Comparison of ENCODE assay signal across 21 cellular contexts in genomic region chr17:38565853-38566665, GRCh38. TPM values are rescaled to one million over a fixed set of nuclear protein-coding genes. Genes with fewer than 3 reads are reported as not detected.
"Had no signal": no experiment of that assay in that cellular context is flagged by ENCODE, and none has a peak within 500 bp of the region (broad histone marks: within the 10 kb centered on the region; RNA-seq: fewer than 3 reads in every experiment).

No MANE protein-coding gene starts in this region.

- ATAC-seq: activated CD8-positive, alpha-beta T cell treated with anti-CD3 and anti-CD28 coated beads, Interleukin-2, amount 10 ng/mL, durations not matched to agents 7 days and 5 days; activated naive CD8-positive, alpha-beta T cell treated with anti-CD3 and anti-CD28 coated beads, Interleukin-2, amount 50 U/mL, for 24 hours; left cardiac atrium; naive thymus-derived CD4-positive, alpha-beta T cell; stimulated activated naive B cell treated with anti-CD40 and anti-IgM and Interleukin-4, amounts not matched to agents 10 μg/mL and 1 μg/mL and 100 μg/mL, for 72 hours had no signal

- H3K4me3 Mint-ChIP-seq: activated B cell treated with CpG ODN at 0.5 μM for 24 hours; activated CD4-positive, alpha-beta T cell treated with anti-CD3 and anti-CD28 coated beads, Interleukin-2, amount 10 ng/mL, durations not matched to agents 7 days and 5 days; activated CD8-positive, alpha-beta T cell treated with anti-CD3 and anti-CD28 coated beads, Interleukin-2, amount 10 ng/mL, durations not matched to agents 7 days and 5 days; activated naive CD4-positive, alpha-beta T cell treated with anti-CD3 and anti-CD28 coated beads, Interleukin-2, amount 10 ng/mL, durations not matched to agents 7 days and 5 days; activated naive CD8-positive, alpha-beta T cell treated with anti-CD3 and anti-CD28 coated beads, Interleukin-2, amount 50 U/mL, for 24 hours; activated T-cell treated with anti-CD3 and anti-CD28 coated beads, Interleukin-2, amount 50 U/mL, for 24 hours; stimulated activated naive B cell treated with anti-CD40 and anti-IgM and Interleukin-4, amounts not matched to agents 10 μg/mL and 1 μg/mL and 100 μg/mL, for 72 hours had no signal

- H3K9me3 Mint-ChIP-seq: activated B cell treated with CpG ODN at 0.5 μM for 24 hours; activated CD4-positive, alpha-beta T cell treated with anti-CD3 and anti-CD28 coated beads, Interleukin-2, amount 10 ng/mL, durations not matched to agents 7 days and 5 days; activated naive CD4-positive, alpha-beta T cell treated with anti-CD3 and anti-CD28 coated beads, Interleukin-2, amount 10 ng/mL, durations not matched to agents 7 days and 5 days; activated naive CD8-positive, alpha-beta T cell treated with anti-CD3 and anti-CD28 coated beads, Interleukin-2, amount 50 U/mL, for 24 hours; activated T-cell treated with anti-CD3 and anti-CD28 coated beads, Interleukin-2, amount 50 U/mL, for 24 hours; activated T-helper 2 cell treated with anti-CD3 and anti-CD28 coated beads, Interferon-gamma antibody, Interleukin-2, Interleukin-4, amounts not matched to agents 10 μg/mL and 5 μg/mL and 100 μg/mL, durations not matched to agents 14 hours and 24 hours and 36 hours; naive thymus-derived CD4-positive, alpha-beta T cell; stimulated activated naive B cell treated with anti-CD40 and anti-IgM and Interleukin-4, amounts not matched to agents 10 μg/mL and 1 μg/mL and 100 μg/mL, for 72 hours had no signal

- H3K4me1 Mint-ChIP-seq: activated CD4-positive, alpha-beta T cell treated with anti-CD3 and anti-CD28 coated beads, Interleukin-2, amount 10 ng/mL, durations not matched to agents 7 days and 5 days had no signal

- H3K9me3 ChIP-seq: spleen, thyroid gland, uterus had no signal

- H3K36me3 Mint-ChIP-seq: activated naive CD4-positive, alpha-beta T cell treated with anti-CD3 and anti-CD28 coated beads, Interleukin-2, amount 10 ng/mL, durations not matched to agents 7 days and 5 days; stimulated activated naive B cell treated with anti-CD40 and anti-IgM and Interleukin-4, amounts not matched to agents 10 μg/mL and 1 μg/mL and 100 μg/mL, for 72 hours had no signal

- H3K27ac ChIP-seq: epithelial cell of prostate, spleen, thyroid gland, uterus had no signal

- H3K36me3 ChIP-seq: spleen, thyroid gland, uterus had no signal

- DNase-seq: activated B cell treated with CpG ODN at 0.5 μM for 24 hours; activated CD4-positive, alpha-beta T cell treated with anti-CD3 and anti-CD28 coated beads, Interleukin-2, amount 10 ng/mL, durations not matched to agents 7 days and 5 days; activated CD8-positive, alpha-beta T cell treated with anti-CD3 and anti-CD28 coated beads, Interleukin-2, amount 10 ng/mL, durations not matched to agents 7 days and 5 days; activated naive CD4-positive, alpha-beta T cell treated with anti-CD3 and anti-CD28 coated beads, Interleukin-2, amount 10 ng/mL, durations not matched to agents 7 days and 5 days; activated naive CD8-positive, alpha-beta T cell treated with anti-CD3 and anti-CD28 coated beads, Interleukin-2, amount 50 U/mL, for 24 hours; activated T-cell treated with anti-CD3 and anti-CD28 coated beads, Interleukin-2, amount 50 U/mL, for 24 hours; aorta; dermis blood vessel endothelial cell; foreskin fibroblast; left cardiac atrium; mesendoderm; naive thymus-derived CD4-positive, alpha-beta T cell; posterior cingulate gyrus; retina; spleen; stimulated activated naive B cell treated with anti-CD40 and anti-IgM and Interleukin-4, amounts not matched to agents 10 μg/mL and 1 μg/mL and 100 μg/mL, for 72 hours; thyroid gland; uterus had no signal

- H3K4me3 ChIP-seq: spleen, thyroid gland, uterus had no signal

- H3K27ac Mint-ChIP-seq: activated B cell treated with CpG ODN at 0.5 μM for 24 hours; activated CD4-positive, alpha-beta T cell treated with anti-CD3 and anti-CD28 coated beads, Interleukin-2, amount 10 ng/mL, durations not matched to agents 7 days and 5 days; activated CD8-positive, alpha-beta T cell treated with anti-CD3 and anti-CD28 coated beads, Interleukin-2, amount 10 ng/mL, durations not matched to agents 7 days and 5 days; activated naive CD4-positive, alpha-beta T cell treated with anti-CD3 and anti-CD28 coated beads, Interleukin-2, amount 10 ng/mL, durations not matched to agents 7 days and 5 days; activated naive CD8-positive, alpha-beta T cell treated with anti-CD3 and anti-CD28 coated beads, Interleukin-2, amount 50 U/mL, for 24 hours; activated T-cell treated with anti-CD3 and anti-CD28 coated beads, Interleukin-2, amount 50 U/mL, for 24 hours; activated T-helper 2 cell treated with anti-CD3 and anti-CD28 coated beads, Interferon-gamma antibody, Interleukin-2, Interleukin-4, amounts not matched to agents 10 μg/mL and 5 μg/mL and 100 μg/mL, durations not matched to agents 14 hours and 24 hours and 36 hours had no signal

- H3K4me1 ChIP-seq: thyroid gland, uterus had no signal

- H3K27me3 ChIP-seq: uterus had no signal

RNA-seq across cellular contexts. Expression of gene SRCIN1, which starts 39.7 kb away (rescaled TPM):
- total RNA-seq: glomerular endothelial cell had no signal
